24 cellular contexts compared by ENCODE assay signal in the genomic region with DNA sequence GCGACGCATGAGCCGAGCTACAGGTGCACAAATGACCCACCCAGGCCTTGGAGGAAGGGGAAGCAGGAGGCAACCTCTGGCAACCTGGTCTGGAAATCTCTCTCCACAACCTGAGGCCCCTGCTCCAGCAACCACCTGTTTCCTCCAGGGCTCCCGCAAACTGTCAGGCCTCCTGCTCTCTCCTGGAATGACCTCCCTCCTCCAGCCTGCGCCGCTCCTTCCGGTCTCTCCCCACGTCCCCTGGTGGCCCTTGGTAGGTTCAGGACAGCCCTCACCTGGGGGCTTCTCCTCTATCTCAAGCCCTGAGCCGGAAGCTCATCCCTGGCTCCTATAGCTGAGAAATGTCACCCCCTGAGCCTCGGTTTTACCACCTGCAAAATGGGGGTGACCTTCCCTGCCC. TPM values are rescaled to one million over a fixed set of nuclear protein-coding genes. Genes with fewer than 3 reads are reported as not detected.
DNase-seq lines count a peak whose midpoint lies in the region; ATAC-seq and TF ChIP-seq lines count a peak whose summit lies in the region.
"Had no signal": no experiment of that assay in that cellular context is flagged by ENCODE, and none has a peak within 500 bp of the region (broad histone marks: within the 10 kb centered on the region; RNA-seq: fewer than 3 reads in every experiment).

No MANE protein-coding gene starts in this region.

- H3K27ac ChIP-seq in SK-N-SH (ENCODE audit: low read depth in 2 of 2, low read length in 1 of 2) (no peak overlapping the region), colonic mucosa (no peak overlapping the region)
- H3K27ac ChIP-seq: 22Rv1; BLaER1 treated with 17β-estradiol and CSF1 and Interleukin-3, amounts not matched to agents 10 nM and 100 nM had no signal

- POLR2A ChIA-PET in SK-N-SH (lab: Yijun Ruan, JAX), result no interaction called here
- POLR2A ChIA-PET in GM10248 (lab: Yijun Ruan, JAX), result no interaction called here

- H3K9me3 ChIP-seq in SK-N-SH, result no peaks in the 10 kb centered on the region
- no peaks in the 10 kb centered on the region for H3K9me3 ChIP-seq in colonic mucosa
- H3K9me3 ChIP-seq in MG63, result no peaks in the 10 kb centered on the region
- H3K9me3 ChIP-seq: BLaER1 treated with 17β-estradiol and CSF1 and Interleukin-3, amounts not matched to agents 10 nM and 100 nM had no signal

- H3K79me2 ChIP-seq in SK-N-SH (ENCODE audit: insufficient read depth), result no peaks in the 10 kb centered on the region

- DNase-seq in SK-N-SH, result peak; percentile 5
- peak; percentile 6 for DNase-seq in colonic mucosa
- DNase-seq in mesenteric fat pad (ENCODE audit: low spot score), result peak; percentile 49
- DNase-seq in type B pancreatic cell (ENCODE audit: extremely low spot score, unreplicated experiment), result peak; percentile 59
- DNase-seq in MG63, result no peak
- DNase-seq in HFFc6, result no peak
- DNase-seq in GM10248 (ENCODE audit: extremely low spot score), result no peak
- DNase-seq: ACHN; DND-41; GOT3; Kasumi-1; MM.1S; NCI-H1048; NCI-H1436; NCI-H187 treated with DMSO at 0.1 percent for 48 hours; NK-92 treated with Interleukin-12 subunit alpha and Interleukin-12 subunit beta, amount 100 ng/mL, for 24 hours; SIG-M5 had no signal

- intact Hi-C loops in colonic mucosa (cut with DNase I), result no loop called here

- no peaks in the 10 kb centered on the region for H3F3A ChIP-seq in SK-N-SH (replicated peaks; ENCODE audit: insufficient read depth)

- no peak overlapping the region for H2AFZ ChIP-seq in SK-N-SH (ENCODE audit: low read depth)

- H3K4me1 Mint-ChIP-seq in type B pancreatic cell (ENCODE audit: unreplicated experiment), result no peaks in the 10 kb centered on the region
- H3K4me1 Mint-ChIP-seq in HFFc6 (ENCODE audit: low read depth), result no peaks in the 10 kb centered on the region

- H3K9ac ChIP-seq in SK-N-SH (no peak overlapping the region), colonic mucosa (ENCODE audit: low read depth in 2 of 2, low read length in 2 of 2) (no peak overlapping the region)
- H3K9ac ChIP-seq: BLaER1 treated with 17β-estradiol and CSF1 and Interleukin-3, amounts not matched to agents 10 nM and 100 nM had no signal

- no peaks in the 10 kb centered on the region for H3K9me2 ChIP-seq in SK-N-SH

- H3K36me3 Mint-ChIP-seq in type B pancreatic cell (no peaks in the 10 kb centered on the region), HFFc6 (ENCODE audit: low read depth) (no peaks in the 10 kb centered on the region)
- H3K36me3 Mint-ChIP-seq: CD8-positive, alpha-beta T cell had no signal

- no peak for ATAC-seq in SK-N-SH treated with all-trans-retinoic acid at 6 μM for 48 hours
- ATAC-seq: CD8-positive, alpha-beta T cell; HCT116; Panc1 had no signal

- no peak for TF ChIP-seq EP300 in SK-N-SH (IDR thresholded peaks at IDR 0.05; ENCODE audit: borderline replicate concordance in 1 of 2, low read depth in 1 of 2, low read length in 1 of 2)

- H4K20me1 ChIP-seq in SK-N-SH (ENCODE audit: insufficient read depth), result no peaks in the 10 kb centered on the region

- H3K4me3 ChIP-seq in SK-N-SH (ENCODE audit: low read depth in 2 of 2, low read length in 1 of 2), result no peak overlapping the region
- H3K4me3 ChIP-seq in colonic mucosa, result no peak overlapping the region
- H3K4me3 ChIP-seq in MG63, result no peak overlapping the region
- H3K4me3 ChIP-seq: BLaER1 treated with 17β-estradiol and CSF1 and Interleukin-3, amounts not matched to agents 10 nM and 100 nM had no signal

- CTCF ChIA-PET in SK-N-SH (lab: Yijun Ruan, JAX) (interaction anchor here (1.4 to 1.6 kb wide), 2 partner anchors 12 to 167 kb away, joined by 3 to 4 read pairs; no protein-coding TSS in a partner anchor), GM10248 (lab: Yijun Ruan, JAX) (no interaction called here)

- H3K4me2 ChIP-seq in SK-N-SH, result no peak overlapping the region

- H3K36me3 ChIP-seq in SK-N-SH (replicated peaks in 1 of 2; ENCODE audit: control insufficient read depth in 1 of 2, insufficient read depth in 2 of 2, low read length in 1 of 2) (no peaks in the 10 kb centered on the region), colonic mucosa (no peaks in the 10 kb centered on the region), MG63 (no peaks in the 10 kb centered on the region)

- no peak overlapping the region for H3K4me3 Mint-ChIP-seq in type B pancreatic cell
- no peak overlapping the region for H3K4me3 Mint-ChIP-seq in HFFc6
- H3K4me3 Mint-ChIP-seq: CD8-positive, alpha-beta T cell had no signal

- no peak for TF ChIP-seq RAD21 in SK-N-SH (IDR thresholded peaks at IDR 0.05; ENCODE audit: low read length)

- 44% methylated on average over 10 of the region's 10 CpGs for WGBS in SK-N-SH (ENCODE audit: low lambda C conversion rate)

- H3K27me3 Mint-ChIP-seq in type B pancreatic cell (peaks cover 3% of the 10 kb centered on the region), HFFc6 (ENCODE audit: insufficient read depth) (peaks cover 33% of the 10 kb centered on the region)

- no peak overlapping the region for H3K27ac Mint-ChIP-seq in type B pancreatic cell
- H3K27ac Mint-ChIP-seq in HFFc6, result no peak overlapping the region
- H3K27ac Mint-ChIP-seq: CD8-positive, alpha-beta T cell had no signal

- no peaks in the 10 kb centered on the region for H3K27me3 ChIP-seq in SK-N-SH (ENCODE audit: insufficient read depth)
- no peaks in the 10 kb centered on the region for H3K27me3 ChIP-seq in colonic mucosa
- H3K27me3 ChIP-seq in MG63, result peaks cover 5% of the 10 kb centered on the region

- H3K4me1 ChIP-seq in SK-N-SH (ENCODE audit: control insufficient read depth in 1 of 2, insufficient read depth in 2 of 2, low read depth in 1 of 2, low read length in 1 of 2) (no peaks in the 10 kb centered on the region), colonic mucosa (no peaks in the 10 kb centered on the region)

- no peak for TF ChIP-seq CTCF in SK-N-SH (IDR thresholded peaks at IDR 0.05)
- TF ChIP-seq CTCF in colonic mucosa (IDR thresholded peaks at IDR 0.05), result no peak
- no peak for TF ChIP-seq CTCF in type B pancreatic cell (conservative IDR thresholded peaks at IDR 0.05)
- no peak for TF ChIP-seq CTCF in HFFc6 (IDR thresholded peaks at IDR 0.05)
- TF ChIP-seq CTCF in GM10248 (IDR thresholded peaks at IDR 0.05; ENCODE audit: control extremely low read depth, extremely low read depth, low read depth, missing control alignments), result no peak

- H3K9me3 Mint-ChIP-seq in type B pancreatic cell (no peaks in the 10 kb centered on the region), HFFc6 (no peaks in the 10 kb centered on the region)
- H3K9me3 Mint-ChIP-seq: CD8-positive, alpha-beta T cell had no signal

TF ChIP-seq in SK-N-SH, 30 proteins besides CTCF, POLR2A, EP300 and RAD21 (continues in another document):
- TF ChIP-seq RCOR1 (IDR thresholded peaks at IDR 0.05; ENCODE audit: low read length) (no peak), GATA2 (CRISPR knock-in tag; IDR thresholded peaks at IDR 0.05) (no peak), SIN3A (IDR thresholded peaks at IDR 0.05; ENCODE audit: borderline replicate concordance, low read depth, low read length) (no peak), TCF12 (IDR thresholded peaks at IDR 0.05) (no peak), POLR2AphosphoS5 (IDR thresholded peaks at IDR 0.05; ENCODE audit: low read depth, low read length) (no peak), FOSL2 (IDR thresholded peaks at IDR 0.05; ENCODE audit: borderline replicate concordance, low read depth) (no peak), TAF1 (IDR thresholded peaks at IDR 0.05; ENCODE audit: borderline replicate concordance, low read depth, low read length) (no peak)

TF ChIP-seq in SK-N-SH treated with all-trans-retinoic acid at 6 μM for 48 hours, 23 proteins besides CTCF, POLR2A, EP300 and RAD21 (continues in another document):
- TF ChIP-seq, protein P1, sequence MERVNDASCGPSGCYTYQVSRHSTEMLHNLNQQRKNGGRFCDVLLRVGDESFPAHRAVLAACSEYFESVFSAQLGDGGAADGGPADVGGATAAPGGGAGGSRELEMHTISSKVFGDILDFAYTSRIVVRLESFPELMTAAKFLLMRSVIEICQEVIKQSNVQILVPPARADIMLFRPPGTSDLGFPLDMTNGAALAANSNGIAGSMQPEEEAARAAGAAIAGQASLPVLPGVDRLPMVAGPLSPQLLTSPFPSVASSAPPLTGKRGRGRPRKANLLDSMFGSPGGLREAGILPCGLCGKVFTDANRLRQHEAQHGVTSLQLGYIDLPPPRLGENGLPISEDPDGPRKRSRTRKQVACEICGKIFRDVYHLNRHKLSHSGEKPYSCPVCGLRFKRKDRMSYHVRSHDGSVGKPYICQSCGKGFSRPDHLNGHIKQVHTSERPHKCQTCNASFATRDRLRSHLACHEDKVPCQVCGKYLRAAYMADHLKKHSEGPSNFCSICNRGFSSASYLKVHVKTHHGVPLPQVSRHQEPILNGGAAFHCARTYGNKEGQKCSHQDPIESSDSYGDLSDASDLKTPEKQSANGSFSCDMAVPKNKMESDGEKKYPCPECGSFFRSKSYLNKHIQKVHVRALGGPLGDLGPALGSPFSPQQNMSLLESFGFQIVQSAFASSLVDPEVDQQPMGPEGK (CRISPR knock-in tag; IDR thresholded peaks at IDR 0.05; ENCODE audit: borderline replicate concordance), result no peak
- TF ChIP-seq, protein P2, sequence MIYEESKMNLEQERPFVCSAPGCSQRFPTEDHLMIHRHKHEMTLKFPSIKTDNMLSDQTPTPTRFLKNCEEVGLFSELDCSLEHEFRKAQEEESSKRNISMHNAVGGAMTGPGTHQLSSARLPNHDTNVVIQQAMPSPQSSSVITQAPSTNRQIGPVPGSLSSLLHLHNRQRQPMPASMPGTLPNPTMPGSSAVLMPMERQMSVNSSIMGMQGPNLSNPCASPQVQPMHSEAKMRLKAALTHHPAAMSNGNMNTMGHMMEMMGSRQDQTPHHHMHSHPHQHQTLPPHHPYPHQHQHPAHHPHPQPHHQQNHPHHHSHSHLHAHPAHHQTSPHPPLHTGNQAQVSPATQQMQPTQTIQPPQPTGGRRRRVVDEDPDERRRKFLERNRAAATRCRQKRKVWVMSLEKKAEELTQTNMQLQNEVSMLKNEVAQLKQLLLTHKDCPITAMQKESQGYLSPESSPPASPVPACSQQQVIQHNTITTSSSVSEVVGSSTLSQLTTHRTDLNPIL (CRISPR knock-in tag; IDR thresholded peaks at IDR 0.05; ENCODE audit: low read depth), result no peak
- TF ChIP-seq ZC3H10 (CRISPR knock-in tag; IDR thresholded peaks at IDR 0.05), result no peak

RNA-seq across cellular contexts. Expression of a gene that starts 7.6 kb away (rescaled TPM):
- not detected in 2 replicates for polyA plus RNA-seq in SK-N-SH (2012; rRNA removed)
- not detected in 2 replicates for polyA plus RNA-seq in SK-N-SH (2012; cell fraction: cytosol; rRNA removed)
- polyA plus RNA-seq in SK-N-SH (2012; cell fraction: nucleus; rRNA removed), result not detected in 2 replicates
- total RNA-seq in colonic mucosa (1 to 10 TPM in 1 of 2 donors, under 1 TPM in 1; 0.79 to 4.6 TPM), mesenteric fat pad (27.9 TPM), type B pancreatic cell (ENCODE audit: low replicate concordance) (not detected in 2 replicates)
- total RNA-seq in MG63 (2014; rRNA removed; shearing (Covaris generic); ENCODE audit: low replicate concordance), result not detected in 2 replicates
- total RNA-seq in HFFc6 (2021; fragmentation: NEBNext Ultra II Directional; extraction: Animal tissue kit (Norgen Biotek cat#: 25700)), result not detected
- total RNA-seq: NCI-H460 had no signal

RNA-seq across cellular contexts. Expression of a gene that starts 29.5 kb away (rescaled TPM):
- not detected in 2 replicates for polyA plus RNA-seq in SK-N-SH (2012; rRNA removed)
- polyA plus RNA-seq in SK-N-SH (2012; cell fraction: cytosol; rRNA removed), result not detected in 2 replicates
- not detected in 2 replicates for polyA plus RNA-seq in SK-N-SH (2012; cell fraction: nucleus; rRNA removed)
- total RNA-seq in colonic mucosa (not detected), mesenteric fat pad (1.2 TPM), type B pancreatic cell (ENCODE audit: low replicate concordance) (not detected in 2 replicates)
- not detected in 2 replicates for total RNA-seq in MG63 (2014; rRNA removed; shearing (Covaris generic); ENCODE audit: low replicate concordance)
- not detected for total RNA-seq in HFFc6 (2021; fragmentation: NEBNext Ultra II Directional; extraction: Animal tissue kit (Norgen Biotek cat#: 25700))
- total RNA-seq: CD8-positive, alpha-beta T cell; NCI-H460 had no signal

Comparison
In these comparisons a context has a peak if more than half of its experiments do, and no peak if none do; other contexts are left out.
1. DNase-seq: peak in SK-N-SH (single experiment), colonic mucosa (single experiment), mesenteric fat pad (single experiment) and type B pancreatic cell (single experiment); none in MG63 (single experiment), HFFc6 (single experiment) and GM10248 (single experiment).